In the genomic region with DNA sequence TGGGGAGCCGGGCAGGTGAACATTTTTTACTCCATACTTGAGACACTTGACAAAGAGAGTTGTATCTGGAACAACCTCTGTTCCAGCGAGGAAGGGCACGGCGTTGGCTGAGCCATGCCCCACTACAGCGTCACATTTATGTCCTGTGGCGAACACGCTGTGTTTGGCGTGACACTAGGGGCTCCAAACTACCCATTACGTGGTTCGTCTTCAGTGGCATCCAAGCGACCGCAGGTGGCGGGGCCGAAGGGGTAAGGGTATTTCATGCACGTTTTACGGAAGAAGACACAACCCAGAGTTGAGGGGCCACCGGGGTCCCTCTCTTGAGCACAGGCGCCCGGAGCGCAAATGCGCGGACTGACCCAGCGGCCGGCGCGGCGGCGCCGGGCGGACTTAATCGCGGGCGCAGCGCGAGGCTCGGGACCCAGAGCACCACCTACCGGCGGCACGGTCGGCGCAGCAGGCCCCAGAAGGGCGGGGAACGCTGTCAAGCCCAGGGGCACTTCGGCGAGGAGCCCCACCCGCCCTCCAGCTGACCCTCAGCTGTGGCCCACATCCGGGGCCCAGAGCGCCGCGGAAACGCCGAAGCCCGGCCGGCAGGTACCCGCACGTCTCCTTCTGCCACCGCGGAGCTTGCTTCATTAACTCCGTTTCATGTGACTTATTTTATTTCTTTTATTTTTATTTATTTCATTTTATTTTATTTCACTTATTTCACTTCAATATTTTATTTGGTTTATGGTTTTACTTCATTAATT, we compare ENCODE assay signal across 8 cellular contexts. TPM values are rescaled to one million over a fixed set of nuclear protein-coding genes. Genes with fewer than 3 reads are reported as not detected.
DNase-seq lines count a peak whose midpoint lies in the region; ATAC-seq and TF ChIP-seq lines count a peak whose summit lies in the region.

No MANE protein-coding gene starts in this region.

- no peak for TF ChIP-seq POLR2A in testis (IDR thresholded peaks at IDR 0.05)

- WGBS in testis, 2 donors = 2% methylated on average over 20 to 42 of the region's 59 CpGs

- no peaks in the 10 kb centered on the region for H3K4me1 ChIP-seq in RWPE2 (ENCODE audit: insufficient read depth, poor library complexity, severe bottlenecking)
- H3K4me1 ChIP-seq in testis = peaks cover 4% of the 10 kb centered on the region

- H3K36me3 ChIP-seq in RWPE2 (ENCODE audit: low read depth) (no peaks in the 10 kb centered on the region), testis (ENCODE audit: low read depth, missing control alignments) (no peaks in the 10 kb centered on the region)

- DNase-seq in Daoy (ENCODE audit: low read depth) = peak; percentile 87
- DNase-seq in Jurkat, Clone E6-1 (ENCODE audit: low read depth, low spot score) = peak; percentile 30
- DNase-seq in RWPE2 (ENCODE audit: low spot score) = peak; percentile 77
- DNase-seq in activated gamma-delta T cell treated with anti-CD3 and anti-CD28 coated beads, Interleukin-2, amount 50 U/mL, for 16 hours (ENCODE audit: low read depth) = peak; percentile 40
- peak; percentile 57 for DNase-seq in globus pallidus (ENCODE audit: low spot score)
- DNase-seq in omental fat pad (ENCODE audit: low spot score) = no peak
- peak; percentile 83 for DNase-seq in testis

- H3K4me3 ChIP-seq in Jurkat, Clone E6-1 (ENCODE audit: low read length) = peak overlapping the region; percentile 58
- H3K4me3 ChIP-seq in RWPE2 (ENCODE audit: severe bottlenecking) (peak overlapping the region; percentile 35), testis (peak overlapping the region; percentile 52 to 62)

- intact Hi-C loops in testis (cut with DNase I; ENCODE audit: low total_unique reads) = no loop called here

- H3K9me3 ChIP-seq in RWPE2 (ENCODE audit: severe bottlenecking) = no peaks in the 10 kb centered on the region
- no peaks in the 10 kb centered on the region for H3K9me3 ChIP-seq in testis

- H3K27ac ChIP-seq in RWPE2 (ENCODE audit: poor library complexity, severe bottlenecking) (no peak overlapping the region), testis (no peak overlapping the region)

- H3K27me3 ChIP-seq in RWPE2 (ENCODE audit: insufficient read depth, poor library complexity, severe bottlenecking) = no peaks in the 10 kb centered on the region
- H3K27me3 ChIP-seq in testis = no peaks in the 10 kb centered on the region

- peak; percentile 96 for ATAC-seq in GM21723 (IDR thresholded peaks at IDR 0.05; ENCODE audit: unreplicated experiment)
- ATAC-seq in RWPE2 (ENCODE audit: low read depth) = peak; percentile 95
- ATAC-seq in omental fat pad (ENCODE audit: low FRiP score) = peak; percentile 91

- TF ChIP-seq CTCF in RWPE2 (IDR thresholded peaks at IDR 0.05; ENCODE audit: poor library complexity, severe bottlenecking) = peak; percentile 93
- peak in 1 of 3 donors; percentile 26 for TF ChIP-seq CTCF in omental fat pad (IDR thresholded peaks at IDR 0.05)
- peak; percentile 24 to 64 (median 59) for TF ChIP-seq CTCF in testis (IDR thresholded peaks at IDR 0.05)

RNA-seq across cellular contexts. Expression of gene TRIM71, which starts 36.4 kb away (rescaled TPM):
- 0.06 TPM in 1 of 2 replicates, not detected in the other for total RNA-seq in Daoy (2014; rRNA removed; shearing (Covaris generic))
- 1.2 TPM for polyA plus RNA-seq in Jurkat, Clone E6-1 (2012; ENCODE audit: insufficient read depth, insufficient read length)
- under 1 TPM in 3 of 4 donors, not detected in 1; 0.13 to 0.84 (median 0.36) TPM for total RNA-seq in omental fat pad
- 10 to 100 TPM; 20.6 to 21.0 TPM for total RNA-seq in testis
- 9.9 TPM for polyA plus RNA-seq in testis (ENCODE audit: insufficient read depth, low read depth, low replicate concordance)

Comparison
In these comparisons a context has a peak if more than half of its experiments do, and no peak if none do; other contexts are left out.
1. RNA of gene TRIM71, which starts 36.4 kb away (total RNA-seq): 20.6 to 21.0 TPM in testis; 0.13 to 0.84 TPM in omental fat pad and 0.06 TPM in Daoy; every median in the first group is over 10 times any median in the second.
2. Peak in every context shown above with its lines, with median percentiles within 50 percentile points of each other: ATAC-seq and H3K4me3 ChIP-seq.